In genomic region chr6:158286413-158286812, GRCh38 we compare ENCODE assay signal across 14 cellular contexts. TPM values are rescaled to one million over a fixed set of nuclear protein-coding genes. Genes with fewer than 3 reads are reported as not detected.
DNase-seq lines count a peak whose midpoint lies in the region; TF ChIP-seq lines count a peak whose summit lies in the region.
"Had no signal": no experiment of that assay in that cellular context is flagged by ENCODE, and none has a peak within 500 bp of the region (broad histone marks: within the 10 kb centered on the region; RNA-seq: fewer than 3 reads in every experiment).

No MANE protein-coding gene starts in this region.

- peaks cover 32% of the 10 kb centered on the region for H3K79me2 ChIP-seq in smooth muscle cell (ENCODE audit: low read depth)

- H4K20me1 ChIP-seq in smooth muscle cell (ENCODE audit: low read depth): peaks cover 3% of the 10 kb centered on the region

- H3K27me3 ChIP-seq in smooth muscle cell (ENCODE audit: low read depth): no peaks in the 10 kb centered on the region
- H3K27me3 ChIP-seq in endodermal cell (ENCODE audit: control insufficient read depth, insufficient read depth, low read length, poor library complexity, severe bottlenecking): no peaks in the 10 kb centered on the region

- H3K4me2 ChIP-seq in smooth muscle cell: peak overlapping the region; percentile 64

- peaks cover 21% of the 10 kb centered on the region for H3K4me1 Mint-ChIP-seq in endodermal cell

- H3K36me3 ChIP-seq in smooth muscle cell (ENCODE audit: low read depth) (no peaks in the 10 kb centered on the region), endodermal cell (ENCODE audit: control insufficient read depth, insufficient read depth, low read length) (peaks cover 55% of the 10 kb centered on the region)

- H3K27me3 Mint-ChIP-seq in endodermal cell (ENCODE audit: insufficient read depth): no peaks in the 10 kb centered on the region
- H3K27me3 Mint-ChIP-seq: activated T-cell treated with anti-CD3 and anti-CD28 coated beads, Interleukin-2, amount 50 U/mL, for 24 hours; central memory CD8-positive, alpha-beta T cell had no signal

- H3K4me3 ChIP-seq in smooth muscle cell (no peak overlapping the region), endodermal cell (ENCODE audit: low read length) (no peak overlapping the region)
- H3K4me3 ChIP-seq: mucosa of descending colon, skin epidermis had no signal

- H3K9ac ChIP-seq in smooth muscle cell (ENCODE audit: low read depth): peak overlapping the region; percentile 44
- H3K9ac ChIP-seq in endodermal cell (ENCODE audit: extremely low read depth, low read length, poor library complexity, severe bottlenecking): no peak overlapping the region

- H3K27ac Mint-ChIP-seq in endodermal cell: no peak overlapping the region
- H3K27ac Mint-ChIP-seq: activated T-cell treated with anti-CD3 and anti-CD28 coated beads, Interleukin-2, amount 50 U/mL, for 24 hours had no signal

- WGBS in smooth muscle cell (ENCODE audit: low lambda C conversion rate): 69% methylated on average over 1 of the region's 1 CpG
- WGBS in endodermal cell (ENCODE audit: insufficient coverage in 1 of 2, insufficient read length in 1 of 2), 2 experiments: no CpG with 5 or more reads among the region's 1 CpG

- H3K36me3 Mint-ChIP-seq in endodermal cell (ENCODE audit: low read depth): peaks cover 40% of the 10 kb centered on the region

- H3F3A ChIP-seq in smooth muscle cell (ENCODE audit: low read depth): peaks cover 23% of the 10 kb centered on the region

- peak overlapping the region; percentile 62 for H3K27ac ChIP-seq in VCaP
- H3K27ac ChIP-seq in smooth muscle cell (ENCODE audit: low read depth): peak overlapping the region; percentile 95
- H3K27ac ChIP-seq in endodermal cell (ENCODE audit: low read depth, low read length): no peak overlapping the region
- H3K27ac ChIP-seq: WERI-Rb-1 had no signal

- DNase-seq in GM04503 (ENCODE audit: low read depth) (peak; percentile 62), fibroblast of peridontal ligament (ENCODE audit: extremely low read depth) (peak; percentile 71), smooth muscle cell (lab: John Stamatoyannopoulos, UW; ENCODE audit: unreplicated experiment) (no peak), NCI-H1694 (lab: John Stamatoyannopoulos, UW) (no peak), endodermal cell (no peak), GDM1 (lab: John Stamatoyannopoulos, UW) (no peak)
- DNase-seq: activated T-cell treated with anti-CD3 and anti-CD28 coated beads, Interleukin-2, amount 50 U/mL, for 24 hours; NCI-H524; SHP77; WERI-Rb-1 had no signal

- TF ChIP-seq CTCF in VCaP (conservative IDR thresholded peaks at IDR 0.05): no peak
- TF ChIP-seq CTCF in smooth muscle cell (IDR thresholded peaks at IDR 0.05; ENCODE audit: borderline replicate concordance, insufficient read depth, poor library complexity, severe bottlenecking): no peak
- TF ChIP-seq CTCF in endodermal cell (conservative IDR thresholded peaks at IDR 0.05): no peak

- no peaks in the 10 kb centered on the region for H3K9me3 Mint-ChIP-seq in endodermal cell
- H3K9me3 Mint-ChIP-seq: activated T-cell treated with anti-CD3 and anti-CD28 coated beads, Interleukin-2, amount 50 U/mL, for 24 hours; central memory CD8-positive, alpha-beta T cell had no signal

- H3K9me3 ChIP-seq in smooth muscle cell (replicated peaks; ENCODE audit: low read depth): no peaks in the 10 kb centered on the region
- H3K9me3 ChIP-seq in endodermal cell (ENCODE audit: control insufficient read depth, low read length): peaks cover 32% of the 10 kb centered on the region
- H3K9me3 ChIP-seq: mucosa of descending colon had no signal

- H2AFZ ChIP-seq in smooth muscle cell (ENCODE audit: low read depth): no peak overlapping the region

- H3K4me1 ChIP-seq in smooth muscle cell (ENCODE audit: low read depth): peaks cover 37% of the 10 kb centered on the region
- H3K4me1 ChIP-seq in endodermal cell (ENCODE audit: control insufficient read depth, insufficient read depth, low read length): no peaks in the 10 kb centered on the region

- no peak overlapping the region for H3K4me3 Mint-ChIP-seq in endodermal cell
- H3K4me3 Mint-ChIP-seq: activated T-cell treated with anti-CD3 and anti-CD28 coated beads, Interleukin-2, amount 50 U/mL, for 24 hours; central memory CD8-positive, alpha-beta T cell had no signal

RNA-seq across cellular contexts. Expression of gene TULP4, which starts 25.9 kb away (rescaled TPM):
- total RNA-seq in smooth muscle cell (85.0 and 90.6 TPM in 2 replicates), endodermal cell (100 to 1,000 TPM; 102 to 103 TPM)
- 16.1 and 20.8 TPM in 2 replicates for polyA plus RNA-seq in smooth muscle cell
- polyA plus RNA-seq in endodermal cell (2013, experiment 1 of 2): 24.6 TPM
- polyA plus RNA-seq in endodermal cell (2013, experiment 2 of 2): 26.8 TPM

Comparison
In these comparisons a context has a peak if more than half of its experiments do, and no peak if none do; other contexts are left out.
1. DNase-seq: peak in GM04503 (single experiment) and fibroblast of peridontal ligament (single experiment); none in smooth muscle cell (single experiment), NCI-H1694 (single experiment), endodermal cell (single experiment) and GDM1 (single experiment).